Comparison of ENCODE assay signal across 21 cellular contexts in the genomic region with DNA sequence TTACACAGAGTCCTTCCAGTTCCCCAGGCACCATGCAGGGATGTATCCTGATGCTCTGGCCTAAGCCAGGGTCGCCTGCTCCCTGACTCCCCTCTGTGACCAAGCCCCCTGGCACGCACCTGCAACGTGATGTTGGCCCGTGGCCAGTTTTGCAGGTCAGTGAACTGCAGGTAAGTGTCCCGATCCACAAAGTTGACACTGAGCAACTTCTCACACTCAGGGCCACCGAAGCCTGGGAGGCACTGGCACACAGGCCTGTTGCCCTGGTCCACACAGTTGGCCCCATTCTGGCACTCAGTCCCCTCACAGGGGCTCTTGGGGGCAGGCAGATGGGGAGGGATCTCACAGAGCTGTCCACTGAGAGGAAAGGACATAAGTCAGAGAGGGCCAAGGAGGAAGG.
A peak's percentile ranks its signal among the peaks of the same experiment; 100 is the strongest.
DNase-seq lines count a peak whose midpoint lies in the region; ATAC-seq and TF ChIP-seq lines count a peak whose summit lies in the region.
"Had no signal": no experiment of that assay in that cellular context is flagged by ENCODE, and none has a peak within 500 bp of the region (broad histone marks: within the 10 kb centered on the region; RNA-seq: fewer than 3 reads in every experiment).

No MANE protein-coding gene starts in this region.

- no peaks in the 10 kb centered on the region for H3K27me3 Mint-ChIP-seq in activated CD8-positive, alpha-beta memory T cell treated with anti-CD3 and anti-CD28 coated beads, Interleukin-2, amount 10 ng/mL, durations not matched to agents 7 days and 5 days
- no peaks in the 10 kb centered on the region for H3K27me3 Mint-ChIP-seq in H9 (ENCODE audit: low read depth)

- no peak for ATAC-seq in activated CD8-positive, alpha-beta memory T cell treated with anti-CD3 and anti-CD28 coated beads, Interleukin-2, amount 10 ng/mL, durations not matched to agents 7 days and 5 days
- ATAC-seq in GM21381 (IDR thresholded peaks at IDR 0.05; ENCODE audit: unreplicated experiment) = no peak
- ATAC-seq: CD8-positive, alpha-beta T cell; GM12878 had no signal

- H3K18ac ChIP-seq in H9 (ENCODE audit: insufficient read length, low read depth, low read length) = no peak overlapping the region

- no peak overlapping the region for H3K27ac Mint-ChIP-seq in activated CD8-positive, alpha-beta memory T cell treated with anti-CD3 and anti-CD28 coated beads, Interleukin-2, amount 10 ng/mL, durations not matched to agents 7 days and 5 days
- H3K27ac Mint-ChIP-seq in H9 = no peak overlapping the region
- H3K27ac Mint-ChIP-seq: B cell; CD4-positive, CD25-positive, alpha-beta regulatory T cell; CD8-positive, alpha-beta T cell had no signal

- H2BK20ac ChIP-seq in H9 (ENCODE audit: low read depth, low read length, poor library complexity, severe bottlenecking) = no peak overlapping the region

- CTCF ChIA-PET in activated CD8-positive, alpha-beta memory T cell treated with anti-CD3 and anti-CD28 coated beads, Interleukin-2, amount 10 ng/mL, durations not matched to agents 7 days and 5 days (lab: Charles Lee) = interaction anchor here (0.6 to 1.3 kb wide), 2 partner anchors 31 to 405 kb away, joined by 3 to 6 read pairs; no protein-coding TSS in a partner anchor

- H3K27me3 ChIP-seq in H9 (ENCODE audit: insufficient read depth, low read length) = no peaks in the 10 kb centered on the region
- H3K27me3 ChIP-seq: BLaER1 had no signal

- H4K91ac ChIP-seq in H9 (ENCODE audit: insufficient read length, low read depth, low read length) = no peak overlapping the region

- no peak overlapping the region for H3K4me3 Mint-ChIP-seq in activated CD8-positive, alpha-beta memory T cell treated with anti-CD3 and anti-CD28 coated beads, Interleukin-2, amount 10 ng/mL, durations not matched to agents 7 days and 5 days
- H3K4me3 Mint-ChIP-seq in H9 = no peak overlapping the region
- H3K4me3 Mint-ChIP-seq: B cell; CD4-positive, CD25-positive, alpha-beta regulatory T cell; CD8-positive, alpha-beta T cell had no signal

- H3K9me3 Mint-ChIP-seq in activated CD8-positive, alpha-beta memory T cell treated with anti-CD3 and anti-CD28 coated beads, Interleukin-2, amount 10 ng/mL, durations not matched to agents 7 days and 5 days (ENCODE audit: low read depth) = peaks cover 14% of the 10 kb centered on the region
- peaks cover 14 to 15% of the 10 kb centered on the region in 2 experiments for H3K9me3 Mint-ChIP-seq in H9

- H3K23me2 ChIP-seq in H9 (ENCODE audit: insufficient read length, low read depth, low read length, poor library complexity, severe bottlenecking) = no peaks in the 10 kb centered on the region

- H2BK5ac ChIP-seq in H9 (ENCODE audit: insufficient read length, low read length) = no peak overlapping the region

- H3K4ac ChIP-seq in H9 (ENCODE audit: low read depth, low read length) = no peak overlapping the region

- no peak overlapping the region for H3K23ac ChIP-seq in H9 (ENCODE audit: insufficient read length, low read depth, low read length)

- no peak overlapping the region for H2AFZ ChIP-seq in H9 (ENCODE audit: low read length)

- H3K4me2 ChIP-seq in H9 (ENCODE audit: insufficient read depth, insufficient read length, low read length) = no peak overlapping the region
- H3K4me2 ChIP-seq: BLaER1 had no signal

- no CpG with 5 or more reads among the region's 6 CpGs for WGBS in H9 (ENCODE audit: extremely low coverage, insufficient read length, low lambda C conversion rate)

- no peak overlapping the region for H2BK120ac ChIP-seq in H9 (ENCODE audit: low read depth, low read length, poor library complexity, severe bottlenecking)

- H3K36me3 Mint-ChIP-seq in activated CD8-positive, alpha-beta memory T cell treated with anti-CD3 and anti-CD28 coated beads, Interleukin-2, amount 10 ng/mL, durations not matched to agents 7 days and 5 days = peaks cover 9% of the 10 kb centered on the region
- H3K36me3 Mint-ChIP-seq in H9 (ENCODE audit: insufficient read depth in 1 of 3, low read depth in 3 of 3) = peaks cover 2 to 16% (median 12%) of the 10 kb centered on the region in 3 experiments
- H3K36me3 Mint-ChIP-seq: CD4-positive, CD25-positive, alpha-beta regulatory T cell; CD8-positive, alpha-beta T cell had no signal

- no peak overlapping the region for H2AK5ac ChIP-seq in H9 (ENCODE audit: insufficient read length, low read length)

- no peak overlapping the region for H3K27ac ChIP-seq in H9 (ENCODE audit: insufficient read length, low read depth, low read length)
- H3K27ac ChIP-seq: 22Rv1, BLaER1, C4-2B had no signal

- H2BK15ac ChIP-seq in H9 (ENCODE audit: low read depth, low read length) = no peak overlapping the region

- H4K5ac ChIP-seq in H9 (ENCODE audit: insufficient read length, low read depth, low read length) = no peak overlapping the region

- no peaks in the 10 kb centered on the region for H3K79me2 ChIP-seq in H9 (ENCODE audit: insufficient read depth, low read length)

- DNase-seq in activated CD8-positive, alpha-beta memory T cell treated with anti-CD3 and anti-CD28 coated beads, Interleukin-2, amount 10 ng/mL, durations not matched to agents 7 days and 5 days = peak; percentile 29
- DNase-seq in activated CD8-positive, alpha-beta memory T cell treated with anti-CD3 and anti-CD28 coated beads for 24 hours = no peak
- DNase-seq in H9 = peak; percentile 19
- peak; percentile 28 for DNase-seq in islet precursor cell
- peak; percentile 70 for DNase-seq in posterior vena cava (ENCODE audit: low spot score)
- no peak for DNase-seq in activated effector memory CD4-positive, alpha-beta T cell treated with anti-CD3 and anti-CD28 coated beads, Interleukin-2, amount 50 U/mL, for 16 hours
- DNase-seq: Caco-2; CD4-positive, CD25-positive, alpha-beta regulatory T cell; CD8-positive, alpha-beta T cell; DMS 273 treated with DMSO at 0.1 percent for 48 hours; DMS79; EL; GDM1; GOT3; HCEC 1CT had no signal

- no peak for TF ChIP-seq CTCF in H9 (conservative IDR thresholded peaks at IDR 0.05)

- no peaks in the 10 kb centered on the region for H3K4me1 ChIP-seq in H9 (ENCODE audit: insufficient read depth, low read length)
- H3K4me1 ChIP-seq: BLaER1, Caco-2 had no signal

- H3K4me1 Mint-ChIP-seq in activated CD8-positive, alpha-beta memory T cell treated with anti-CD3 and anti-CD28 coated beads, Interleukin-2, amount 10 ng/mL, durations not matched to agents 7 days and 5 days = no peaks in the 10 kb centered on the region
- H3K4me1 Mint-ChIP-seq in H9 = peaks cover 4 to 7% of the 10 kb centered on the region in 2 experiments
- H3K4me1 Mint-ChIP-seq: CD4-positive, CD25-positive, alpha-beta regulatory T cell had no signal

- no peak overlapping the region for H2BK12ac ChIP-seq in H9 (ENCODE audit: insufficient read length, low read depth, low read length)

- no peaks in the 10 kb centered on the region for H3K79me1 ChIP-seq in H9 (ENCODE audit: insufficient read depth, low read depth, low read length, poor library complexity, severe bottlenecking)

- H3K56ac ChIP-seq in H9 (ENCODE audit: insufficient read length, low read depth, low read length) = no peak overlapping the region

- no peak overlapping the region for H3K14ac ChIP-seq in H9 (ENCODE audit: insufficient read depth, low read length)

- H3K9me3 ChIP-seq in H9 (ENCODE audit: control insufficient read depth, low read depth, low read length) = no peaks in the 10 kb centered on the region

- no peak overlapping the region for H4K8ac ChIP-seq in H9 (replicated peaks; ENCODE audit: insufficient read length, low read depth, low read length)

- no peak overlapping the region for H3K9ac ChIP-seq in H9 (ENCODE audit: extremely low read depth, insufficient read length, low read length)
- H3K9ac ChIP-seq: BLaER1 had no signal

- intact Hi-C loops in posterior vena cava (cut with DNase I) = no loop called here

- H3T11ph ChIP-seq in H9 (ENCODE audit: low read length) = no peak overlapping the region

- H4K20me1 ChIP-seq in H9 (ENCODE audit: control insufficient read depth, insufficient read depth, insufficient read length) = no peaks in the 10 kb centered on the region
- H4K20me1 ChIP-seq: BLaER1 had no signal

Comparison
In these comparisons a context has a peak if more than half of its experiments do, and no peak if none do; other contexts are left out.
1. DNase-seq: peak in activated CD8-positive, alpha-beta memory T cell treated with anti-CD3 and anti-CD28 coated beads, Interleukin-2, amount 10 ng/mL, durations not matched to agents 7 days and 5 days (single experiment), H9 (single experiment), islet precursor cell (single experiment) and posterior vena cava (single experiment); none in activated CD8-positive, alpha-beta memory T cell treated with anti-CD3 and anti-CD28 coated beads for 24 hours (single experiment) and activated effector memory CD4-positive, alpha-beta T cell treated with anti-CD3 and anti-CD28 coated beads, Interleukin-2, amount 50 U/mL, for 16 hours (single experiment).